ENCODE assay signal across 8 cellular contexts in the genomic region with DNA sequence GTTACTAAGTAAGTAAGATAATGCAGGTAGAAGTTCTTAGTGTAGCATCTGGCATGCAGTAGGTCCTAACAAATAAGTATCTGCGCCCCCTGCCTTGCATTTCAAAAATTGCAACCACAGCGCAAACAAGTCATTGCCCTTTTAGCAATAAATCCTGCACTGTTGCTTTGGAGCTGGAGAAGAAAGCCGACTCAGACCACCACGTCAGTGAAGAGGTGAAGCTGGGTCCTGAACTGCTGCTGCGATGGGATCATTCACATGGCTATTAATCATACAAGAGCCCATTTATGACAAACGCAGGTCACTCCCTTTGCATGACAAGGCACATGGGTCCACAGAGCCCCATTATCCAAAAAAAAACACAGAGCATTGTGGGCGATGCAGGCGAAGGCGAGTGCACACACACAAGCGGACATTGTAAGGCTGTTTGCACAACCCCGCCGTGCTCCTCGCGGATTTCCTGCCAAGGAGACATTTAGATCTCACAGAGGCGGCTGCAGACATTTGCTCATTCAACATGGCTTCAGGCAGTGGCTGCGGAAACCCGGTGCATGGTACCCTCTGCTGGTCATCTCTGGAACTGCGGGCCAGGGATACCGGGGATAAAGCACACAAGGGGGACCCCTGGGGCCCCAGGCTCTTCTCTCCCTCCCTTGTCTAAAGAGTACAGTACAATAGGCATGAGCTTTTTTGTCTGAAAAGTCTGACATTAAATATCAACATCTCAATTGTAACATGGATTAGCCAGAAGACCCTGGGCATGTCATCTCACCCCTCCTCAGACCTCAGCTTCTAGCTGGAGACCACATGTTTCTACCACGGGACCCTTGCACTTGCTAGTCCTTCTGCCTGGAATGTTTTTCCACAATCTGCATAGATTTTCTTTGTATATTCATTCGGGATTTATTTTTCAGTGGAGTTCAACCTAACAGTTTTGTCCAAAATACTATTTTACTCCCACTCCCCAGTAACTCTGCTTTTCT. TPM values are rescaled to one million over a fixed set of nuclear protein-coding genes. Genes with fewer than 3 reads are reported as not detected.
DNase-seq lines count a peak whose midpoint lies in the region; ATAC-seq and TF ChIP-seq lines count a peak whose summit lies in the region.

No MANE protein-coding gene starts in this region.

- in situ Hi-C loops in KBM-7 (cut with MboI; ENCODE audit: low pct_unique_long_range_greater_than_20kb, low sequenced_read_pairs) = no loop called here

- H3K27ac ChIP-seq in stomach smooth muscle (ENCODE audit: low read length) = no peak overlapping the region

- ATAC-seq in GM21737 (IDR thresholded peaks at IDR 0.05; ENCODE audit: unreplicated experiment) = peak; percentile 91

- peak overlapping the region; percentile 44 to 60 for H3K4me3 ChIP-seq in foreskin fibroblast (ENCODE audit: low read depth in 1 of 2, low read length in 2 of 2)
- peak overlapping the region; percentile 63 to 78 for H3K4me3 ChIP-seq in stomach smooth muscle (ENCODE audit: low read length in 2 of 2)

- no peaks in the 10 kb centered on the region for H3K36me3 Mint-ChIP-seq in activated T-helper 2 cell treated with anti-CD3 and anti-CD28 coated beads, Interferon-gamma antibody, Interleukin-2, Interleukin-4, amounts not matched to agents 10 μg/mL and 5 μg/mL and 100 μg/mL, durations not matched to agents 14 hours and 24 hours and 36 hours (ENCODE audit: low read depth)
- peaks cover 4% of the 10 kb centered on the region for H3K36me3 Mint-ChIP-seq in neural crest cell (ENCODE audit: low read depth)

- H3K4me1 ChIP-seq in stomach smooth muscle (ENCODE audit: control insufficient read depth, insufficient read depth, low read length) = peaks cover 5% of the 10 kb centered on the region

- no peaks in the 10 kb centered on the region for H3K9me3 ChIP-seq in stomach smooth muscle (ENCODE audit: control insufficient read depth in 2 of 2, low read length in 2 of 2)

- no peaks in the 10 kb centered on the region for H3K9me3 Mint-ChIP-seq in activated T-helper 2 cell treated with anti-CD3 and anti-CD28 coated beads, Interferon-gamma antibody, Interleukin-2, Interleukin-4, amounts not matched to agents 10 μg/mL and 5 μg/mL and 100 μg/mL, durations not matched to agents 14 hours and 24 hours and 36 hours
- H3K9me3 Mint-ChIP-seq in neural crest cell = peaks cover 3% of the 10 kb centered on the region

- peak; percentile 97 for TF ChIP-seq CTCF in foreskin fibroblast (IDR thresholded peaks at IDR 0.05; ENCODE audit: low read depth, low read length)
- peak; percentile 82 for TF ChIP-seq CTCF in neural crest cell (conservative IDR thresholded peaks at IDR 0.05)

- peak overlapping the region; percentile 79 for H3K4me3 Mint-ChIP-seq in activated T-helper 2 cell treated with anti-CD3 and anti-CD28 coated beads, Interferon-gamma antibody, Interleukin-2, Interleukin-4, amounts not matched to agents 10 μg/mL and 5 μg/mL and 100 μg/mL, durations not matched to agents 14 hours and 24 hours and 36 hours (ENCODE audit: low read depth)
- H3K4me3 Mint-ChIP-seq in neural crest cell = peak overlapping the region; percentile 91

- peaks cover 0 to 2% of the 10 kb centered on the region in 2 donors for H3K36me3 ChIP-seq in stomach smooth muscle (ENCODE audit: control insufficient read depth in 2 of 2, insufficient read depth in 2 of 2, low read length in 2 of 2)

- peak overlapping the region in 1 of 2 donors; percentile 42 for H3K9ac ChIP-seq in stomach smooth muscle (ENCODE audit: low read length in 2 of 2)

- no peaks in the 10 kb centered on the region for H3K27me3 ChIP-seq in stomach smooth muscle (ENCODE audit: control insufficient read depth in 1 of 2, insufficient read depth in 2 of 2, low read length in 2 of 2)

- no peaks in the 10 kb centered on the region for H3K27me3 Mint-ChIP-seq in activated T-helper 2 cell treated with anti-CD3 and anti-CD28 coated beads, Interferon-gamma antibody, Interleukin-2, Interleukin-4, amounts not matched to agents 10 μg/mL and 5 μg/mL and 100 μg/mL, durations not matched to agents 14 hours and 24 hours and 36 hours (ENCODE audit: low read depth)
- H3K27me3 Mint-ChIP-seq in neural crest cell (ENCODE audit: low read depth) = no peaks in the 10 kb centered on the region

- H3K4me1 Mint-ChIP-seq in activated T-helper 2 cell treated with anti-CD3 and anti-CD28 coated beads, Interferon-gamma antibody, Interleukin-2, Interleukin-4, amounts not matched to agents 10 μg/mL and 5 μg/mL and 100 μg/mL, durations not matched to agents 14 hours and 24 hours and 36 hours (ENCODE audit: low read depth) = peaks cover 12% of the 10 kb centered on the region
- peaks cover 13% of the 10 kb centered on the region for H3K4me1 Mint-ChIP-seq in neural crest cell

- peak overlapping the region; percentile 49 for H3K27ac Mint-ChIP-seq in activated T-helper 2 cell treated with anti-CD3 and anti-CD28 coated beads, Interferon-gamma antibody, Interleukin-2, Interleukin-4, amounts not matched to agents 10 μg/mL and 5 μg/mL and 100 μg/mL, durations not matched to agents 14 hours and 24 hours and 36 hours
- peak overlapping the region; percentile 96 for H3K27ac Mint-ChIP-seq in neural crest cell (ENCODE audit: unreplicated experiment)

- intact Hi-C loops in activated T-helper 2 cell treated with anti-CD3 and anti-CD28 coated beads, Interferon-gamma antibody, Interleukin-2, Interleukin-4, amounts not matched to agents 10 μg/mL and 5 μg/mL and 100 μg/mL, durations not matched to agents 14 hours and 24 hours and 36 hours (cut with micrococcal nuclease) = loop anchor here (1.0 kb wide), 4 partner anchors 56 to 670 kb away; no protein-coding TSS in a partner anchor

- DNase-seq in Daoy (ENCODE audit: low read depth) (peak; percentile 78), KBM-7 (peak; percentile 88), RKO (ENCODE audit: low spot score) (peak; percentile 74), foreskin fibroblast (peak; percentile 20 to 63), neural crest cell (ENCODE audit: low read depth, low spot score) (peak; percentile 99)
- DNase-seq in activated T-helper 2 cell treated with anti-CD3 and anti-CD28 coated beads, Interferon-gamma antibody, Interleukin-2, Interleukin-4, amounts not matched to agents 10 μg/mL and 5 μg/mL and 100 μg/mL, durations not matched to agents 14 hours and 24 hours and 36 hours (ENCODE audit: low spot score) = peak; percentile 79

RNA-seq across cellular contexts. Expression of a gene that starts 56.7 kb away (rescaled TPM):
- 0.48 and 0.80 TPM in 2 replicates for total RNA-seq in Daoy (2014; rRNA removed; shearing (Covaris generic))
- 1.8 TPM in 2 replicates for total RNA-seq in activated T-helper 2 cell treated with anti-CD3 and anti-CD28 coated beads, Interferon-gamma antibody, Interleukin-2, Interleukin-4, amounts not matched to agents 10 μg/mL and 5 μg/mL and 100 μg/mL, durations not matched to agents 14 hours and 24 hours and 36 hours
- 10.2 and 11.1 TPM in 2 replicates for total RNA-seq in neural crest cell

Comparison
In these comparisons a context has a peak if more than half of its experiments do, and no peak if none do; other contexts are left out.
1. DNase-seq: peak in every context shown above with its lines; median percentile 99 in neural crest cell; 88 in KBM-7; 79 in activated T-helper 2 cell treated with anti-CD3 and anti-CD28 coated beads, Interferon-gamma antibody, Interleukin-2, Interleukin-4, amounts not matched to agents 10 μg/mL and 5 μg/mL and 100 μg/mL, durations not matched to agents 14 hours and 24 hours and 36 hours; 78 in Daoy; 74 in RKO; 42 in foreskin fibroblast.